ENCODE assay signal across 20 cellular contexts in genomic region chr1:9251501-9251900, GRCh38. TPM values are rescaled to one million over a fixed set of nuclear protein-coding genes. Genes with fewer than 3 reads are reported as not detected.
DNase-seq lines count a peak whose midpoint lies in the region; ATAC-seq, FAIRE-seq and TF ChIP-seq lines count a peak whose summit lies in the region.
"Had no signal": no experiment of that assay in that cellular context is flagged by ENCODE, and none has a peak within 500 bp of the region (broad histone marks: within the 10 kb centered on the region; RNA-seq: fewer than 3 reads in every experiment).

No MANE protein-coding gene starts in this region.

- TF ChIP-seq POLR2A in HepG2 (IDR thresholded peaks at IDR 0.05; ENCODE audit: insufficient read depth in 1 of 2, low read depth in 2 of 2, low read length in 2 of 2) = no peak

- no peak overlapping the region for H3K4me3 Mint-ChIP-seq in naive thymus-derived CD4-positive, alpha-beta T cell
- H3K4me3 Mint-ChIP-seq: type B pancreatic cell had no signal

- TF ChIP-seq EP300 in HepG2 (IDR thresholded peaks at IDR 0.05; ENCODE audit: low read depth in 2 of 2, low read length in 2 of 2) (no peak), HepG2 (CRISPR knock-in tag; IDR thresholded peaks at IDR 0.05; ENCODE audit: borderline replicate concordance) (no peak)

- DNase-seq in G401 (ENCODE audit: low spot score) (peak; percentile 63), cerebellar cortex (ENCODE audit: low spot score) (peak; percentile 57), HepG2 (ENCODE audit: low spot score) (no peak), T-helper 1 cell (no peak), cerebellar nuclear complex (lab: John Stamatoyannopoulos, UW) (no peak), anterior cingulate cortex (lab: John Stamatoyannopoulos, UW) (no peak)
- no peak for DNase-seq in naive thymus-derived CD4-positive, alpha-beta T cell
- DNase-seq: activated CD8-positive, alpha-beta memory T cell treated with anti-CD3 and anti-CD28 coated beads, Interleukin-2, amount 50 U/mL, for 4 hours; activated naive CD4-positive, alpha-beta T cell treated with anti-CD3 and anti-CD28 coated beads, Interleukin-2, amount 50 U/mL, for 16 hours; Caco-2; Kasumi-1; NCI-H1436 treated with DMSO at 0.1 percent for 48 hours; NCI-H748 treated with DMSO at 0.1 percent for 48 hours; stimulated activated CD4-positive, alpha-beta T cell treated with anti-CD3 and anti-CD28 coated beads, Interleukin-2, amount 100 ng/mL, for 24 hours; T-helper 2 cell had no signal

- no peak overlapping the region for H3K27ac ChIP-seq in HepG2 (ENCODE audit: extremely low read length, insufficient read depth, low read length)
- peak overlapping the region; percentile 72 for H3K27ac ChIP-seq in skeletal muscle tissue (ENCODE audit: low read depth, low read length)
- no peak overlapping the region for H3K27ac ChIP-seq in naive thymus-derived CD4-positive, alpha-beta T cell (ENCODE audit: low read depth, low read length)
- H3K27ac ChIP-seq: RWPE1 had no signal

- 67% methylated on average over 1 of the region's 6 CpGs for whole genome bisulfite sequencing in HepG2 (ENCODE audit: low lambda C conversion rate)

- peak overlapping the region; percentile 79 for H3K4me2 ChIP-seq in HepG2 (ENCODE audit: low read depth, low read length)

- TF ChIP-seq RAD21 in HepG2 (CRISPR knock-in tag; IDR thresholded peaks at IDR 0.05) = no peak

- no peaks in the 10 kb centered on the region for H4K20me1 ChIP-seq in HepG2 (ENCODE audit: insufficient read depth, low read length)

- H3K9ac ChIP-seq in HepG2 (ENCODE audit: insufficient read depth, low read depth, low read length) (peak overlapping the region; percentile 55), skeletal muscle tissue (ENCODE audit: low read depth in 1 of 3, low read length in 3 of 3) (peak overlapping the region; percentile 41 to 83 (median 59))

- no peak for TF ChIP-seq CTCF in HepG2 (CRISPR knock-in tag; IDR thresholded peaks at IDR 0.05)

- no peaks in the 10 kb centered on the region for H3K9me3 Mint-ChIP-seq in naive thymus-derived CD4-positive, alpha-beta T cell
- H3K9me3 Mint-ChIP-seq: type B pancreatic cell had no signal

- H3K27me3 ChIP-seq in HepG2 (ENCODE audit: control insufficient read depth in 1 of 2, insufficient read depth in 2 of 2, low read length in 2 of 2) (no peaks in the 10 kb centered on the region), skeletal muscle tissue (ENCODE audit: control insufficient read depth in 3 of 3, insufficient read depth in 3 of 3, low read length in 3 of 3) (no peaks in the 10 kb centered on the region)
- H3K27me3 ChIP-seq in naive thymus-derived CD4-positive, alpha-beta T cell (ENCODE audit: control insufficient read depth in 2 of 2, insufficient read depth in 2 of 2, low read length in 2 of 2) = no peaks in the 10 kb centered on the region

- no peak overlapping the region for H2AFZ ChIP-seq in HepG2 (ENCODE audit: low read length)

- intact Hi-C loops in HepG2 (cut with micrococcal nuclease; ENCODE audit: unreplicated experiment) = no loop called here
- intact Hi-C loops in naive thymus-derived CD4-positive, alpha-beta T cell (cut with micrococcal nuclease) = no loop called here

- no peaks in the 10 kb centered on the region for H3K9me3 ChIP-seq in HepG2 (ENCODE audit: low read length)
- H3K9me3 ChIP-seq in skeletal muscle tissue (ENCODE audit: control insufficient read depth in 3 of 3, low read length in 3 of 3) = no peaks in the 10 kb centered on the region
- no peaks in the 10 kb centered on the region for H3K9me3 ChIP-seq in naive thymus-derived CD4-positive, alpha-beta T cell (ENCODE audit: control insufficient read depth in 2 of 3, low read length in 3 of 3)
- H3K9me3 ChIP-seq: Caco-2 had no signal

- peaks cover 55% of the 10 kb centered on the region for H3K4me1 ChIP-seq in HepG2 (ENCODE audit: insufficient read depth, low read length)
- H3K4me1 ChIP-seq in skeletal muscle tissue (ENCODE audit: control insufficient read depth in 3 of 3, insufficient read depth in 3 of 3, low read length in 3 of 3) = peaks cover 74 to 84% (median 74%) of the 10 kb centered on the region in 3 donors
- H3K4me1 ChIP-seq in naive thymus-derived CD4-positive, alpha-beta T cell (ENCODE audit: control insufficient read depth in 2 of 2, insufficient read depth in 2 of 2, low read length in 2 of 2) = no peaks in the 10 kb centered on the region

- CTCF ChIA-PET in HepG2 (lab: Yijun Ruan, JAX; ENCODE audit: low intra/inter-chr PET ratio, low total read pairs) = no interaction called here
- CTCF ChIA-PET in naive thymus-derived CD4-positive, alpha-beta T cell (lab: Charles Lee) = interaction anchor here (0.6 kb wide), 1 partner anchor 10 kb away, joined by 3 read pairs; no protein-coding TSS in a partner anchor

- no peak for FAIRE-seq in HepG2 (lab: Jason Lieb, UNC)
- FAIRE-seq: endothelial cell of umbilical vein had no signal

- peaks cover 6% of the 10 kb centered on the region for H3K79me2 ChIP-seq in HepG2 (ENCODE audit: insufficient read depth, low read length)

- in situ Hi-C loops in G401 (cut with HindIII; ENCODE audit: low sequenced_read_pairs) = no loop called here
- in situ Hi-C loops in HepG2 (cut with HindIII; ENCODE audit: extremely low pct_ligation_motif_present, low pct_unique_long_range_greater_than_20kb) = no loop called here

- no TSS peak for BruUV-seq in HepG2 (replicated peaks; lab: Mats Ljungman, UMichigan)

- no peaks in the 10 kb centered on the region for H3K27me3 Mint-ChIP-seq in naive thymus-derived CD4-positive, alpha-beta T cell

- H3K36me3 Mint-ChIP-seq in naive thymus-derived CD4-positive, alpha-beta T cell = peaks cover 0 to 28% (median 6%) of the 10 kb centered on the region in 5 donors

- peak overlapping the region in 1 of 3 experiments; percentile 74; a peak in 1 of 6 replicates for H3K4me3 ChIP-seq in HepG2 (replicated peaks in 1 of 3; ENCODE audit: insufficient read depth in 1 of 3, low read depth in 2 of 3, low read length in 3 of 3)
- H3K4me3 ChIP-seq in skeletal muscle tissue (ENCODE audit: low read length in 3 of 3) = peak overlapping the region; percentile 9 to 61 (median 53)
- no peak overlapping the region for H3K4me3 ChIP-seq in naive thymus-derived CD4-positive, alpha-beta T cell (ENCODE audit: low read length)

- peaks cover 0 to 1% of the 10 kb centered on the region in 2 experiments; a peak in 1 of 5 replicates for H3K36me3 ChIP-seq in HepG2 (replicated peaks in 1 of 2; ENCODE audit: control insufficient read depth in 1 of 2, insufficient read depth in 2 of 2, low read length in 2 of 2)
- peaks cover 3 to 15% (median 13%) of the 10 kb centered on the region in 3 donors for H3K36me3 ChIP-seq in skeletal muscle tissue (ENCODE audit: control insufficient read depth in 3 of 3, insufficient read depth in 3 of 3, low read length in 3 of 3)
- H3K36me3 ChIP-seq in naive thymus-derived CD4-positive, alpha-beta T cell (ENCODE audit: control insufficient read depth in 2 of 3, insufficient read depth in 3 of 3, low read length in 3 of 3) = peaks cover 0 to 32% (median 0%) of the 10 kb centered on the region in 3 experiments

- peaks cover 11 to 34% (median 18%) of the 10 kb centered on the region in 7 donors for H3K4me1 Mint-ChIP-seq in naive thymus-derived CD4-positive, alpha-beta T cell

- POLR2A ChIA-PET in HepG2 (lab: Yijun Ruan, JAX) = interaction anchor here (0.8 to 7.0 kb wide), 5 partner anchors 15 to 122 kb away, joined by 3 to 303 read pairs (median 15); partner anchors contain the start of gene H6PD
- POLR2A ChIA-PET in naive thymus-derived CD4-positive, alpha-beta T cell (lab: Charles Lee) = no interaction called here

- ATAC-seq in HepG2 = no peak
- ATAC-seq in naive thymus-derived CD4-positive, alpha-beta T cell = no peak
- ATAC-seq: activated CD4-positive, CD25-positive, alpha-beta regulatory T cell treated with anti-CD3 and anti-CD28 coated beads, Interleukin-2, amount 50 U/mL, for 24 hours had no signal

- H3K27ac Mint-ChIP-seq in naive thymus-derived CD4-positive, alpha-beta T cell = no peak overlapping the region
- H3K27ac Mint-ChIP-seq: type B pancreatic cell had no signal

RNA-seq across cellular contexts. Expression of gene H6PD, which starts 16.9 kb away (rescaled TPM):
- total RNA-seq in G401 (2014; rRNA removed; shearing (Covaris generic)) = 14.0 and 17.6 TPM in 2 replicates
- total RNA-seq in HepG2 (2016; rRNA removed; fragmentation: Illumina TruSeq; extraction: Trizol) (6.3 and 9.3 TPM in 2 replicates), skeletal muscle tissue (24.5 TPM)
- total RNA-seq in HepG2 (2016; cell fraction: cytosol; rRNA removed; fragmentation: Illumina TruSeq; extraction: Trizol; ENCODE audit: low read depth) = 0.79 and 0.81 TPM in 2 replicates
- total RNA-seq in HepG2 (2016; cell fraction: insoluble cytoplasmic fraction; rRNA removed; fragmentation: Illumina TruSeq; extraction: Trizol) = 5.4 and 9.4 TPM in 2 replicates
- 2.5 TPM in 2 replicates for total RNA-seq in HepG2 (2016; cell fraction: membrane; rRNA removed; fragmentation: Illumina TruSeq; extraction: Trizol)
- total RNA-seq in HepG2 (2016; cell fraction: nucleus; rRNA removed; fragmentation: Illumina TruSeq; extraction: Trizol) = 10.0 and 12.1 TPM in 2 replicates
- 14.1 and 21.5 TPM in 2 replicates for polyA plus RNA-seq in HepG2 (2011; rRNA removed)
- 13.3 and 14.5 TPM in 2 replicates for polyA plus RNA-seq in HepG2 (2011; cell fraction: cytosol; rRNA removed)
- polyA plus RNA-seq in HepG2 (2011; cell fraction: nucleus; rRNA removed) = 26.3 and 26.5 TPM in 2 replicates
- polyA plus RNA-seq in HepG2 (2012) = 10.8 and 11.1 TPM in 2 replicates
- 0.36 TPM in 2 replicates for polyA plus RNA-seq in HepG2 (2016; cell fraction: cytosol; fragmentation: Illumina TruSeq; extraction: Trizol; ENCODE audit: low read depth)
- polyA plus RNA-seq in HepG2 (2016; cell fraction: insoluble cytoplasmic fraction; fragmentation: Illumina TruSeq; extraction: Trizol; ENCODE audit: low read depth) = 4.2 and 4.6 TPM in 2 replicates
- 0.93 and 0.94 TPM in 2 replicates for polyA plus RNA-seq in HepG2 (2016; cell fraction: membrane; fragmentation: Illumina TruSeq; extraction: Trizol; ENCODE audit: low read depth)
- 15.4 and 16.8 TPM in 2 replicates for polyA plus RNA-seq in HepG2 (2016; cell fraction: nucleus; fragmentation: Illumina TruSeq; extraction: Trizol; ENCODE audit: insufficient read depth, low read depth)
- polyA minus RNA-seq in HepG2 (2011; rRNA and poly(A)+ RNA removed; ENCODE audit: low replicate concordance) = 2.9 and 31.0 TPM in 2 replicates
- 14.3 and 18.7 TPM in 2 replicates for polyA minus RNA-seq in HepG2 (2011; cell fraction: cytosol; rRNA and poly(A)+ RNA removed)
- 7.9 and 11.3 TPM in 2 replicates for polyA minus RNA-seq in HepG2 (2011; cell fraction: nucleus; rRNA and poly(A)+ RNA removed)
- total RNA-seq in naive thymus-derived CD4-positive, alpha-beta T cell = 10 to 100 TPM; 18.6 to 27.6 (median 19.8) TPM
- 10 to 100 TPM; 12.1 to 17.4 TPM for polyA plus RNA-seq in naive thymus-derived CD4-positive, alpha-beta T cell

RNA-seq across cellular contexts. Expression of gene SPSB1, which starts 41.2 kb away (rescaled TPM):
- total RNA-seq in G401 (2014; rRNA removed; shearing (Covaris generic)) = 25.1 and 38.8 TPM in 2 replicates
- total RNA-seq in HepG2 (2016; rRNA removed; fragmentation: Illumina TruSeq; extraction: Trizol) (5.0 and 7.1 TPM in 2 replicates), skeletal muscle tissue (6.3 TPM)
- total RNA-seq in HepG2 (2016; cell fraction: cytosol; rRNA removed; fragmentation: Illumina TruSeq; extraction: Trizol; ENCODE audit: low read depth) = 2.4 and 2.5 TPM in 2 replicates
- 5.2 and 5.8 TPM in 2 replicates for total RNA-seq in HepG2 (2016; cell fraction: insoluble cytoplasmic fraction; rRNA removed; fragmentation: Illumina TruSeq; extraction: Trizol)
- total RNA-seq in HepG2 (2016; cell fraction: membrane; rRNA removed; fragmentation: Illumina TruSeq; extraction: Trizol) = 4.4 and 5.9 TPM in 2 replicates
- 4.3 and 4.4 TPM in 2 replicates for total RNA-seq in HepG2 (2016; cell fraction: nucleus; rRNA removed; fragmentation: Illumina TruSeq; extraction: Trizol)
- polyA plus RNA-seq in HepG2 (2011; rRNA removed) = 8.0 and 10.9 TPM in 2 replicates
- polyA plus RNA-seq in HepG2 (2011; cell fraction: cytosol; rRNA removed) = 8.1 and 8.5 TPM in 2 replicates
- 5.1 TPM in 2 replicates for polyA plus RNA-seq in HepG2 (2011; cell fraction: nucleus; rRNA removed)
- polyA plus RNA-seq in HepG2 (2012) = 4.0 and 7.7 TPM in 2 replicates
- polyA plus RNA-seq in HepG2 (2016; cell fraction: cytosol; fragmentation: Illumina TruSeq; extraction: Trizol; ENCODE audit: low read depth) = 1.9 and 2.2 TPM in 2 replicates
- polyA plus RNA-seq in HepG2 (2016; cell fraction: insoluble cytoplasmic fraction; fragmentation: Illumina TruSeq; extraction: Trizol; ENCODE audit: low read depth) = 7.3 and 7.8 TPM in 2 replicates
- 3.9 and 4.2 TPM in 2 replicates for polyA plus RNA-seq in HepG2 (2016; cell fraction: membrane; fragmentation: Illumina TruSeq; extraction: Trizol; ENCODE audit: low read depth)
- 3.9 and 4.4 TPM in 2 replicates for polyA plus RNA-seq in HepG2 (2016; cell fraction: nucleus; fragmentation: Illumina TruSeq; extraction: Trizol; ENCODE audit: insufficient read depth, low read depth)
- 9.2 and 17.1 TPM in 2 replicates for polyA minus RNA-seq in HepG2 (2011; rRNA and poly(A)+ RNA removed; ENCODE audit: low replicate concordance)
- polyA minus RNA-seq in HepG2 (2011; cell fraction: cytosol; rRNA and poly(A)+ RNA removed) = 3.6 and 6.4 TPM in 2 replicates
- polyA minus RNA-seq in HepG2 (2011; cell fraction: nucleus; rRNA and poly(A)+ RNA removed) = 3.1 and 4.2 TPM in 2 replicates
- 10 to 100 TPM in 1 of 5 experiments, 1 to 10 TPM in 4; 1.8 to 10.3 (median 1.9) TPM for total RNA-seq in naive thymus-derived CD4-positive, alpha-beta T cell
- polyA plus RNA-seq in naive thymus-derived CD4-positive, alpha-beta T cell = 1 to 10 TPM; 1.4 to 2.8 TPM

Comparison
In these comparisons a context has a peak if more than half of its experiments do, and no peak if none do; other contexts are left out.
1. DNase-seq: peak in G401 (single experiment) and cerebellar cortex (single experiment); none in HepG2 (single experiment), T-helper 1 cell (0 of 5), cerebellar nuclear complex (0 of 2), anterior cingulate cortex (0 of 58) and naive thymus-derived CD4-positive, alpha-beta T cell (0 of 9).